Comparison of ENCODE assay signal across 12 cellular contexts in the genomic region with DNA sequence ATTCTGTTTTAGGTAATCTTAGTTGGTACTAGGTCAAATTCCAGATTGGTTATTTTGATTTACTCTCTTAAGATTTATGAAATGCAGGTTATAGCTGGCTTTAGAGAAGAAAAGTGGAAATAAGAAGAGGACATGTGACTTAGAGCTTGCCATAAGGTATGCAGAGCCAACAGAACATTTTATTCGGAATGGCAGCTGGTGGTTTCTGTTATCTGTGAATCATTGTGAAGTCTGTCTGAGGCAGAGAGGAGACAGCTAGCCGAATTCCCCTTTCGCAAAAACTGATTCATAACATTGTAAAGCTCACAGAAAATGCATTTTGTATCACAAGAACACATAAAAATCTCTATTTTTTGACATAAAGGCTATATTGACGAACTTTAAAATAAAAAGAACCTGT.
DNase-seq lines count a peak whose midpoint lies in the region; FAIRE-seq and TF ChIP-seq lines count a peak whose summit lies in the region.
"Had no signal": no experiment of that assay in that cellular context is flagged by ENCODE, and none has a peak within 500 bp of the region (broad histone marks: within the 10 kb centered on the region; RNA-seq: fewer than 3 reads in every experiment).

No MANE protein-coding gene starts in this region.

- no peak overlapping the region for H3K4me3 ChIP-seq in fibroblast of pulmonary artery (replicated peaks; ENCODE audit: low read depth, low read length)
- no peak overlapping the region for H3K4me3 ChIP-seq in skeletal muscle cell (ENCODE audit: low read depth, low read length)
- H3K4me3 ChIP-seq: testis had no signal

- DNase-seq in H54 (ENCODE audit: insufficient read length, low spot score), result no peak
- peak; percentile 17 for DNase-seq in SK-N-DZ (ENCODE audit: low spot score)
- peak; percentile 87 for DNase-seq in fibroblast of pulmonary artery (ENCODE audit: low read depth)
- peak; percentile 59 for DNase-seq in skeletal muscle cell (ENCODE audit: low read depth)
- DNase-seq in NCI-H748 (lab: John Stamatoyannopoulos, UW; ENCODE audit: unreplicated experiment), result no peak
- no peak for DNase-seq in NCI-H1105 treated with DMSO at 0.1 percent for 48 hours (lab: John Stamatoyannopoulos, UW)
- DNase-seq in stimulated activated CD4-positive, alpha-beta T cell treated with anti-CD3 and anti-CD28 coated beads, Interleukin-15, amount 100 ng/mL, for 24 hours, result no peak
- DNase-seq: activated CD8-positive, alpha-beta T cell treated with anti-CD3 and anti-CD28 coated beads for 36 hours; DMS53; islet precursor cell; KBM-7; testis had no signal

- FAIRE-seq in H54 (lab: Jason Lieb, UNC), result peak; percentile 97

- no peak for TF ChIP-seq POLR2A in H54 (IDR thresholded peaks at IDR 0.05; ENCODE audit: low read depth, low read length)

- no peak for TF ChIP-seq CTCF in fibroblast of pulmonary artery (IDR thresholded peaks at IDR 0.05; ENCODE audit: low read length, missing control alignments)

Comparison
In these comparisons a context has a peak if more than half of its experiments do, and no peak if none do; other contexts are left out.
1. DNase-seq: peak in SK-N-DZ (single experiment), fibroblast of pulmonary artery (single experiment) and skeletal muscle cell (single experiment); none in H54 (single experiment), NCI-H748 (single experiment), NCI-H1105 treated with DMSO at 0.1 percent for 48 hours (single experiment) and stimulated activated CD4-positive, alpha-beta T cell treated with anti-CD3 and anti-CD28 coated beads, Interleukin-15, amount 100 ng/mL, for 24 hours (single experiment).